Comparison of ENCODE assay signal across 16 cellular contexts in genomic region chr14:59148334-59148900, GRCh38. TPM values are rescaled to one million over a fixed set of nuclear protein-coding genes. Genes with fewer than 3 reads are reported as not detected.
DNase-seq lines count a peak whose midpoint lies in the region; ATAC-seq and TF ChIP-seq lines count a peak whose summit lies in the region.
"Had no signal": no experiment of that assay in that cellular context is flagged by ENCODE, and none has a peak within 500 bp of the region (broad histone marks: within the 10 kb centered on the region; RNA-seq: fewer than 3 reads in every experiment).

No MANE protein-coding gene starts in this region.

- ATAC-seq in GM19395 (IDR thresholded peaks at IDR 0.05; ENCODE audit: unreplicated experiment) (peak; percentile 49), HG02884 (IDR thresholded peaks at IDR 0.05; ENCODE audit: unreplicated experiment) (peak; percentile 63), heart right ventricle (no peak)
- ATAC-seq: A549, foreskin keratinocyte, T-helper 17 cell, upper lobe of right lung had no signal

- H3K4me1 ChIP-seq in BLaER1: peaks cover 20% of the 10 kb centered on the region
- H3K4me1 ChIP-seq in heart right ventricle: no peaks in the 10 kb centered on the region
- H3K4me1 ChIP-seq: A549, foreskin keratinocyte, upper lobe of right lung had no signal

- peak overlapping the region; percentile 48 for H3K4me2 ChIP-seq in BLaER1
- H3K4me2 ChIP-seq: A549 had no signal

- H3K36me3 ChIP-seq in BLaER1: no peaks in the 10 kb centered on the region
- H3K36me3 ChIP-seq in heart right ventricle: no peaks in the 10 kb centered on the region
- H3K36me3 ChIP-seq: upper lobe of right lung had no signal

- 88 to 89% methylated on average over 4 of the region's 4 CpGs for WGBS in heart right ventricle, 2 donors

- no peak overlapping the region for H3K4me3 ChIP-seq in BLaER1
- H3K4me3 ChIP-seq in heart right ventricle: no peak overlapping the region
- H3K4me3 ChIP-seq: A549, upper lobe of right lung had no signal

- no peak for TF ChIP-seq CTCF in heart right ventricle (IDR thresholded peaks at IDR 0.05)

- intact Hi-C loops in heart right ventricle (cut with DNase I): no loop called here

- H3K27me3 ChIP-seq in BLaER1 (no peaks in the 10 kb centered on the region), heart right ventricle (no peaks in the 10 kb centered on the region)
- H3K27me3 ChIP-seq: upper lobe of right lung had no signal

- H3K27ac ChIP-seq in BLaER1 (no peak overlapping the region), heart right ventricle (no peak overlapping the region)
- H3K27ac ChIP-seq: A549, foreskin keratinocyte, upper lobe of right lung had no signal

- H3K9ac ChIP-seq in BLaER1: no peak overlapping the region

- DNase-seq in NCI-H2227 treated with DMSO at 0.1 percent for 48 hours (lab: John Stamatoyannopoulos, UW) (peak; percentile 28), NCI-H2171 (lab: John Stamatoyannopoulos, UW) (no peak), NCI-H446 treated with DMSO at 0.1 percent for 48 hours (lab: John Stamatoyannopoulos, UW) (no peak), heart right ventricle (no peak), NCI-H526 treated with DMSO at 0.1 percent for 48 hours (lab: John Stamatoyannopoulos, UW) (no peak)
- DNase-seq: activated CD4-positive, alpha-beta T cell treated with anti-CD3 and anti-CD28 coated beads, Interleukin-2, amount 50 U/mL, for 4 hours; activated gamma-delta T cell treated with Interleukin-2 at 50 U/mL for 16 hours; foreskin keratinocyte; KG1; NCI-H187 treated with DMSO at 0.1 percent for 48 hours; T-helper 17 cell; upper lobe of right lung had no signal

- H3K9me3 ChIP-seq in BLaER1 (no peaks in the 10 kb centered on the region), heart right ventricle (no peaks in the 10 kb centered on the region)
- H3K9me3 ChIP-seq: A549, upper lobe of right lung had no signal

- H4K20me1 ChIP-seq in BLaER1: no peaks in the 10 kb centered on the region

RNA-seq across cellular contexts. Expression of gene DAAM1, which starts 40.0 kb away (rescaled TPM):
- 100 to 1,000 TPM in 1 of 10 donors, 10 to 100 TPM in 9; 72.3 to 102 (median 77.7) TPM for total RNA-seq in heart right ventricle
- 10 to 100 TPM; 22.8 to 30.4 TPM for polyA plus RNA-seq in heart right ventricle

Comparison
In these comparisons a context has a peak if more than half of its experiments do, and no peak if none do; other contexts are left out.
1. ATAC-seq: peak in GM19395 (single experiment) and HG02884 (single experiment); none in heart right ventricle (0 of 8).